13 cellular contexts compared by ENCODE assay signal in genomic region chr3:15953841-15954240, GRCh38.
DNase-seq lines count a peak whose midpoint lies in the region; ATAC-seq, FAIRE-seq and TF ChIP-seq lines count a peak whose summit lies in the region.
"Had no signal": no experiment of that assay in that cellular context is flagged by ENCODE, and none has a peak within 500 bp of the region (broad histone marks: within the 10 kb centered on the region; RNA-seq: fewer than 3 reads in every experiment).

No MANE protein-coding gene starts in this region.

- POLR2A ChIA-PET in HCT116 (lab: Charles Lee): no interaction called here

- H4K20me1 ChIP-seq in HCT116 (ENCODE audit: insufficient read depth): no peaks in the 10 kb centered on the region
- H4K20me1 ChIP-seq in keratinocyte (ENCODE audit: control insufficient read depth, extremely low read depth, insufficient read depth, low read length): no peaks in the 10 kb centered on the region

- no peak overlapping the region for H3K9ac ChIP-seq in HCT116 (ENCODE audit: low read length)
- H3K9ac ChIP-seq in keratinocyte (ENCODE audit: control insufficient read depth, extremely low read depth, insufficient read depth, low read length): no peak overlapping the region

- CTCF ChIA-PET in HCT116 (lab: Charles Lee): interaction anchor here (0.9 to 1.9 kb wide), 3 partner anchors 11 to 20 kb away, joined by 3 to 5 read pairs (median 4); no protein-coding TSS in a partner anchor

- ATAC-seq in HCT116: peak; percentile 74
- ATAC-seq in right cardiac atrium: no peak

- intact Hi-C loops in HCT116 (cut with micrococcal nuclease) (no loop called here), right cardiac atrium (cut with DNase I) (no loop called here)

- H3K27ac ChIP-seq in HCT116 (ENCODE audit: low read depth, low read length): no peak overlapping the region
- H3K27ac ChIP-seq in keratinocyte (ENCODE audit: control insufficient read depth, insufficient read depth, low read length): no peak overlapping the region
- H3K27ac ChIP-seq in right cardiac atrium (ENCODE audit: low read length): no peak overlapping the region
- H3K27ac ChIP-seq: esophagus squamous epithelium, SJSA1 had no signal

- no peak for FAIRE-seq in keratinocyte (lab: Jason Lieb, UNC)

- no peaks in the 10 kb centered on the region for H3K27me3 ChIP-seq in HCT116 (ENCODE audit: insufficient read depth, low read length)
- H3K27me3 ChIP-seq in keratinocyte (ENCODE audit: control insufficient read depth, extremely low read depth, insufficient read depth, low read length): no peaks in the 10 kb centered on the region
- no peaks in the 10 kb centered on the region for H3K27me3 ChIP-seq in right cardiac atrium (ENCODE audit: control insufficient read depth, insufficient read depth)
- H3K27me3 ChIP-seq: esophagus squamous epithelium, SJSA1 had no signal

- H3K4me2 ChIP-seq in HCT116 (ENCODE audit: low read length) (no peak overlapping the region), keratinocyte (ENCODE audit: control insufficient read depth, extremely low read depth, insufficient read depth, low read depth, low read length) (no peak overlapping the region)

- no peak for TF ChIP-seq POLR2A in HCT116 (IDR thresholded peaks at IDR 0.05; ENCODE audit: borderline replicate concordance, extremely low read depth, insufficient read depth, insufficient read length)

- RAD21 ChIA-PET in HCT116 (lab: Charles Lee; ENCODE audit: low non-redundant PET in 1 of 2, low total read pairs in 2 of 2, uncharacterized antibody in 2 of 2, unreplicated experiment in 2 of 2): interaction anchor here in 1 of 2 experiments (0.6 kb wide), 1 partner anchor 444 kb away, joined by 4 read pairs; no protein-coding TSS in a partner anchor

- H3K9me2 ChIP-seq in HCT116 (ENCODE audit: insufficient read depth): no peaks in the 10 kb centered on the region

- no peaks in the 10 kb centered on the region for H3K79me2 ChIP-seq in HCT116 (ENCODE audit: insufficient read depth, low read length)
- H3K79me2 ChIP-seq in keratinocyte (ENCODE audit: control insufficient read depth, insufficient read depth, low read length): no peaks in the 10 kb centered on the region

- dilution Hi-C loops in keratinocyte (cut with MboI; ENCODE audit: extremely low pct_ligation_motif_present, low sequenced_read_pairs): no loop called here

- H3K4me1 ChIP-seq in HCT116 (ENCODE audit: control insufficient read depth in 1 of 2, insufficient read depth in 2 of 2, low read length in 2 of 2) (no peaks in the 10 kb centered on the region), keratinocyte (ENCODE audit: control insufficient read depth, extremely low read depth, insufficient read depth, low read length) (no peaks in the 10 kb centered on the region), right cardiac atrium (ENCODE audit: control insufficient read depth, insufficient read depth, low read length) (no peaks in the 10 kb centered on the region)
- H3K4me1 ChIP-seq: esophagus squamous epithelium, SJSA1 had no signal

- DNase-seq in GM12864 (ENCODE audit: low read depth) (no peak), HCT116 (ENCODE audit: low read depth, low spot score) (peak; percentile 10), OCI-M1 (lab: John Stamatoyannopoulos, UW) (peak; percentile 35), keratinocyte (ENCODE audit: low read depth, low spot score) (peak; percentile 9), right cardiac atrium (no peak), NCI-H2081 treated with DMSO at 0.1 percent for 48 hours (lab: John Stamatoyannopoulos, UW) (no peak)
- DNase-seq in activated CD4-positive, alpha-beta T cell treated with anti-CD3 and anti-CD28 coated beads, Interleukin-2, amount 50 U/mL, for 1 hour: no peak
- DNase-seq: activated CD4-positive, alpha-beta T cell treated with anti-CD3 and anti-CD28 coated beads for 1 hour; activated gamma-delta T cell treated with Interleukin-2 at 50 U/mL for 16 hours; esophagus squamous epithelium; retina; substantia nigra had no signal

- H2AFZ ChIP-seq in HCT116 (ENCODE audit: low read depth, low read length, poor library complexity, severe bottlenecking) (no peak overlapping the region), keratinocyte (ENCODE audit: control insufficient read depth, low read length) (no peak overlapping the region)

- H3K36me3 ChIP-seq in HCT116 (ENCODE audit: control insufficient read depth in 1 of 2, insufficient read depth in 2 of 2, low read length in 2 of 2): no peaks in the 10 kb centered on the region
- H3K36me3 ChIP-seq in keratinocyte (ENCODE audit: control insufficient read depth in 2 of 2, extremely low read depth in 1 of 2, insufficient read depth in 2 of 2, low read length in 2 of 2): no peaks in the 10 kb centered on the region
- H3K36me3 ChIP-seq: esophagus squamous epithelium, SJSA1 had no signal

- TF ChIP-seq RAD21 in HCT116 (IDR thresholded peaks at IDR 0.05; ENCODE audit: low read depth): peak; percentile 26; the same call in 1 of the 2 replicates

- TF ChIP-seq CTCF in GM12864 (IDR thresholded peaks at IDR 0.05; ENCODE audit: low read depth, low read length, missing control alignments): peak; percentile 25
- peak; percentile 16 to 42 (median 38); a peak in 5 of 6 replicates for TF ChIP-seq CTCF in HCT116 (IDR thresholded peaks at IDR 0.05 in 2 of 3, conservative IDR thresholded peaks at IDR 0.05 in 1 of 3; ENCODE audit: borderline replicate concordance in 1 of 3, insufficient read depth in 1 of 3, low read depth in 2 of 3, low read length in 2 of 3)
- TF ChIP-seq CTCF in keratinocyte (optimal IDR thresholded peaks at IDR 0.05 in 1 of 3, IDR thresholded peaks at IDR 0.05 in 1 of 3, conservative IDR thresholded peaks at IDR 0.05 in 1 of 3; ENCODE audit: extremely low read depth in 1 of 3, insufficient read depth in 2 of 3, low read length in 3 of 3): peak in 1 of 3 experiments; percentile 19

- no peaks in the 10 kb centered on the region for H3K9me1 ChIP-seq in keratinocyte (ENCODE audit: control insufficient read depth, extremely low read depth, insufficient read depth, low read length)

- H3K4me3 ChIP-seq in GM12864 (ENCODE audit: low read depth, low read length) (no peak overlapping the region), HCT116 (replicated peaks in 1 of 2; ENCODE audit: low read depth in 1 of 2, low read length in 2 of 2) (no peak overlapping the region), keratinocyte (ENCODE audit: control insufficient read depth in 2 of 3, extremely low read depth in 1 of 3, insufficient read depth in 2 of 3, low read depth in 1 of 3, low read length in 3 of 3) (no peak overlapping the region), right cardiac atrium (ENCODE audit: low read length) (no peak overlapping the region)
- H3K4me3 ChIP-seq: esophagus squamous epithelium, SJSA1 had no signal

- no TSS peak for BruUV-seq in HCT116 (replicated peaks; lab: Mats Ljungman, UMichigan)

- H3K9me3 ChIP-seq in HCT116 (ENCODE audit: control insufficient read depth in 1 of 2, insufficient read depth in 1 of 2, low read depth in 1 of 2, low read length in 2 of 2) (no peaks in the 10 kb centered on the region), keratinocyte (ENCODE audit: control insufficient read depth, low read depth, low read length) (no peaks in the 10 kb centered on the region), right cardiac atrium (ENCODE audit: control insufficient read depth, low read length) (no peaks in the 10 kb centered on the region)
- H3K9me3 ChIP-seq: esophagus squamous epithelium, SJSA1 had no signal

TF ChIP-seq in HCT116, 20 proteins besides CTCF, POLR2A, EP300 and RAD21:
- TF ChIP-seq CEBPB (IDR thresholded peaks at IDR 0.05; ENCODE audit: low read depth) (0 out of 2 replicates have a peak, but pooled peaks have one; percentile 24), ZFX (IDR thresholded peaks at IDR 0.05) (no peak)

Comparison
In these comparisons a context has a peak if more than half of its experiments do, and no peak if none do; other contexts are left out.
1. DNase-seq: peak in HCT116 (single experiment), OCI-M1 (single experiment) and keratinocyte (single experiment); none in GM12864 (single experiment), right cardiac atrium (0 of 3), activated CD4-positive, alpha-beta T cell treated with anti-CD3 and anti-CD28 coated beads, Interleukin-2, amount 50 U/mL, for 1 hour (single experiment) and NCI-H2081 treated with DMSO at 0.1 percent for 48 hours (single experiment).